Comparison of ENCODE assay signal across 1 cellular context in the genomic region with DNA sequence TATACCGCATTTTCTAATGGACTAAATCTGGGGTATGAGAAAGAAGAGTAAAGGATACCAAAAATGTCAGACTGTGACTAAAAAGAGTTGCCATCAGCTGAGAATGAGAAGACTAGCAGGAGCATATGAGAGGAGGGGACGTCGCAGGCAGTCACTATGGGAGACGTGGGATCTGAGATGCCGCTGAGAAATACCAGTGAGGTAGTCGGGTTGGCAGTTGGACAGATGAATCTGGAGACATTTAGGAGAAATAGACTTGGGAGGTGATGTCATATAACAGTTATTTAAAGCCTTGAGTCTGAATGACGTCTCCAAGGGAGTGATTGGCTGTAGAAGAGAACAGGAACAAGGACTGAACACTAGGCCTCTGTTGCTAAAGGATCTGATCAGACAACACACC.
TF ChIP-seq lines count a peak whose summit lies in the region.

No MANE protein-coding gene starts in this region.

TF ChIP-seq in HepG2, 621 proteins besides CTCF, POLR2A, EP300 and RAD21:
- no peak for TF ChIP-seq ZNF530 (CRISPR knock-in tag; IDR thresholded peaks at IDR 0.05; ENCODE audit: low read depth)
- peak; percentile 23; the same call in 1 of the 2 replicates for TF ChIP-seq ATF7 (IDR thresholded peaks at IDR 0.05)
- no peak for TF ChIP-seq ATF7 (CRISPR knock-in tag; IDR thresholded peaks at IDR 0.05)
